Comparison of ENCODE assay signal across 10 cellular contexts in the genomic region with DNA sequence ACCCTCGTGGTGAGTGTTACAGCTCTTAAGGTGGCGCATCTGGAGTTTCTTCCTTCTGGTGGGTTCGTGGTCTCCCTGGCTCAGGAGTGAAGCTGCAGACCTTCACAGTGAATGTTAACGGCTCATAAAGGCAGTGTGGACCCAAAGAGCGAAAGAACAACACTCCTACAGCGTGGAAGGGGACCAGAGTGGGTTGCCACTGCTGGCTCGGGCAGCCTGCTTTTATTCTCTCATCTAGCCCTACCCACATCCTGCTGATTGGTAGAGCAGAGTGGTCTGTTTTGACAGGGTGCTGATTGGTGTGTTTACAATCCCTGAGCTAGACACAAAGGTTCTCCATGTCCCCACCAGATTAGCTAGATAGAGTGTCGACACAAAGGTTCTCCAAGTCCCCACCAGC. TPM values are rescaled to one million over a fixed set of nuclear protein-coding genes. Genes with fewer than 3 reads are reported as not detected.
DNase-seq lines count a peak whose midpoint lies in the region; ATAC-seq and TF ChIP-seq lines count a peak whose summit lies in the region.
"Not testable (repeated sequence)": the region's sequence is repeated elsewhere in the genome, so short reads cannot be mapped to it uniquely, and the experiment has no call there.
"Had no signal": no experiment of that assay in that cellular context is flagged by ENCODE, and none has a peak within 500 bp of the region (broad histone marks: within the 10 kb centered on the region; RNA-seq: fewer than 3 reads in every experiment).

No MANE protein-coding gene starts in this region.

- POLR2A ChIA-PET in activated CD8-positive, alpha-beta T cell treated with anti-CD3 and anti-CD28 coated beads for 36 hours (lab: Charles Lee), result interaction anchor here (0.8 to 2.6 kb wide), 2 partner anchors 33 to 158 kb away, joined by 3 to 13 read pairs; no protein-coding TSS in a partner anchor

- H3K9me3 ChIP-seq in CD4-positive, CD25-positive, alpha-beta regulatory T cell (ENCODE audit: control insufficient read depth in 2 of 2, low read length in 2 of 2), result not testable (repeated sequence)

- H3K4me1 Mint-ChIP-seq in CD4-positive, CD25-positive, alpha-beta regulatory T cell, result peaks cover 6 to 32% (median 16%) of the 10 kb centered on the region in 4 donors
- H3K4me1 Mint-ChIP-seq in IgD-negative memory B cell (peaks cover 10 to 13% (median 11%) of the 10 kb centered on the region in 3 donors), natural killer cell (peaks cover 21 to 28% of the 10 kb centered on the region in 2 donors)
- peaks cover 22% of the 10 kb centered on the region for H3K4me1 Mint-ChIP-seq in T-helper 2 cell treated with Interferon-gamma antibody and Interleukin-4, amounts not matched to agents 5 μg/mL and 100 μg/mL, for 36 hours (ENCODE audit: low read depth)
- peaks cover 21% of the 10 kb centered on the region for H3K4me1 Mint-ChIP-seq in activated CD8-positive, alpha-beta T cell treated with anti-CD3 and anti-CD28 coated beads for 36 hours (ENCODE audit: low read depth)
- peaks cover 22% of the 10 kb centered on the region for H3K4me1 Mint-ChIP-seq in activated naive CD4-positive, alpha-beta T cell treated with anti-CD3 and anti-CD28 coated beads, Interleukin-2, amount 50 U/mL, for 24 hours
- H3K4me1 Mint-ChIP-seq in effector memory CD8-positive, alpha-beta T cell (ENCODE audit: low read depth in 2 of 2), result peaks cover 12 to 23% of the 10 kb centered on the region in 2 donors

- peak in 1 of 3 donors; percentile 25 for DNase-seq in CD4-positive, CD25-positive, alpha-beta regulatory T cell
- not testable (repeated sequence) for DNase-seq in T-helper 2 cell treated with Interferon-gamma antibody and Interleukin-4, amounts not matched to agents 5 μg/mL and 100 μg/mL, for 36 hours (ENCODE audit: low spot score); effector memory CD8-positive, alpha-beta T cell; natural killer cell
- peak; percentile 23 for DNase-seq in activated CD8-positive, alpha-beta T cell treated with anti-CD3 and anti-CD28 coated beads for 36 hours

- TF ChIP-seq CTCF in activated CD8-positive, alpha-beta T cell treated with anti-CD3 and anti-CD28 coated beads for 36 hours (IDR thresholded peaks at IDR 0.05); natural killer cell (IDR thresholded peaks at IDR 0.05): not testable (repeated sequence)

- not testable (repeated sequence) for ATAC-seq in CD4-positive, CD25-positive, alpha-beta regulatory T cell (ENCODE audit: low read depth in 2 of 2); activated CD8-positive, alpha-beta T cell treated with anti-CD3 and anti-CD28 coated beads for 36 hours; effector memory CD8-positive, alpha-beta T cell (replicated peaks); natural killer cell

- H3K27me3 Mint-ChIP-seq in CD4-positive, CD25-positive, alpha-beta regulatory T cell; IgD-negative memory B cell; T-helper 2 cell treated with Interferon-gamma antibody and Interleukin-4, amounts not matched to agents 5 μg/mL and 100 μg/mL, for 36 hours (ENCODE audit: low read depth); activated CD8-positive, alpha-beta T cell treated with anti-CD3 and anti-CD28 coated beads for 36 hours; activated naive CD4-positive, alpha-beta T cell treated with anti-CD3 and anti-CD28 coated beads, Interleukin-2, amount 50 U/mL, for 24 hours; effector memory CD8-positive, alpha-beta T cell; natural killer cell (ENCODE audit: low read depth in 2 of 2): not testable (repeated sequence)

- not testable (repeated sequence) for H3K27me3 ChIP-seq in CD4-positive, CD25-positive, alpha-beta regulatory T cell (ENCODE audit: control insufficient read depth, insufficient read depth, low read length)

- H3K36me3 ChIP-seq in CD4-positive, CD25-positive, alpha-beta regulatory T cell (ENCODE audit: control insufficient read depth, insufficient read depth, low read length), result not testable (repeated sequence)

- peaks cover 27% of the 10 kb centered on the region for H3K4me1 ChIP-seq in CD4-positive, CD25-positive, alpha-beta regulatory T cell (ENCODE audit: control insufficient read depth, insufficient read depth, low read length, poor library complexity, severe bottlenecking)

- peak overlapping the region; percentile 57 to 92 (median 77) for H3K27ac Mint-ChIP-seq in CD4-positive, CD25-positive, alpha-beta regulatory T cell
- H3K27ac Mint-ChIP-seq in IgD-negative memory B cell, result peak overlapping the region in 2 of 3 donors; percentile 67 to 97
- peak overlapping the region; percentile 77 for H3K27ac Mint-ChIP-seq in T-helper 2 cell treated with Interferon-gamma antibody and Interleukin-4, amounts not matched to agents 5 μg/mL and 100 μg/mL, for 36 hours
- peak overlapping the region; percentile 80 for H3K27ac Mint-ChIP-seq in activated CD8-positive, alpha-beta T cell treated with anti-CD3 and anti-CD28 coated beads for 36 hours
- peak overlapping the region; percentile 79 for H3K27ac Mint-ChIP-seq in activated naive CD4-positive, alpha-beta T cell treated with anti-CD3 and anti-CD28 coated beads, Interleukin-2, amount 50 U/mL, for 24 hours
- peak overlapping the region in 1 of 2 donors; percentile 90 for H3K27ac Mint-ChIP-seq in effector memory CD8-positive, alpha-beta T cell
- peak overlapping the region; percentile 40 to 88 for H3K27ac Mint-ChIP-seq in natural killer cell

- H3K36me3 Mint-ChIP-seq in CD4-positive, CD25-positive, alpha-beta regulatory T cell; IgD-negative memory B cell; T-helper 2 cell treated with Interferon-gamma antibody and Interleukin-4, amounts not matched to agents 5 μg/mL and 100 μg/mL, for 36 hours (ENCODE audit: low read depth); activated CD8-positive, alpha-beta T cell treated with anti-CD3 and anti-CD28 coated beads for 36 hours (ENCODE audit: low read depth); activated naive CD4-positive, alpha-beta T cell treated with anti-CD3 and anti-CD28 coated beads, Interleukin-2, amount 50 U/mL, for 24 hours; effector memory CD8-positive, alpha-beta T cell (ENCODE audit: insufficient read depth); natural killer cell: not testable (repeated sequence)

- H3K27ac ChIP-seq in CD4-positive, CD25-positive, alpha-beta regulatory T cell (ENCODE audit: insufficient read depth, low read length, poor library complexity, severe bottlenecking), result not testable (repeated sequence)

- peak overlapping the region; percentile 67 to 95 (median 92) for H3K4me3 Mint-ChIP-seq in CD4-positive, CD25-positive, alpha-beta regulatory T cell
- peak overlapping the region in 3 of 4 donors; percentile 70 to 95 (median 85) for H3K4me3 Mint-ChIP-seq in IgD-negative memory B cell
- peak overlapping the region; percentile 70 for H3K4me3 Mint-ChIP-seq in T-helper 2 cell treated with Interferon-gamma antibody and Interleukin-4, amounts not matched to agents 5 μg/mL and 100 μg/mL, for 36 hours
- peak overlapping the region; percentile 22 for H3K4me3 Mint-ChIP-seq in activated CD8-positive, alpha-beta T cell treated with anti-CD3 and anti-CD28 coated beads for 36 hours
- H3K4me3 Mint-ChIP-seq in activated naive CD4-positive, alpha-beta T cell treated with anti-CD3 and anti-CD28 coated beads, Interleukin-2, amount 50 U/mL, for 24 hours, result peak overlapping the region; percentile 57
- H3K4me3 Mint-ChIP-seq in effector memory CD8-positive, alpha-beta T cell, result peak overlapping the region; percentile 10 to 13
- H3K4me3 Mint-ChIP-seq in natural killer cell, result peak overlapping the region; percentile 69

- CTCF ChIA-PET in activated CD8-positive, alpha-beta T cell treated with anti-CD3 and anti-CD28 coated beads for 36 hours (lab: Charles Lee), result interaction anchor here (1.8 to 5.4 kb wide), 6 partner anchors 9 to 148 kb away, joined by 5 to 36 read pairs (median 16); no protein-coding TSS in a partner anchor

- H3K9me3 Mint-ChIP-seq in CD4-positive, CD25-positive, alpha-beta regulatory T cell; IgD-negative memory B cell; T-helper 2 cell treated with Interferon-gamma antibody and Interleukin-4, amounts not matched to agents 5 μg/mL and 100 μg/mL, for 36 hours; activated CD8-positive, alpha-beta T cell treated with anti-CD3 and anti-CD28 coated beads for 36 hours; activated naive CD4-positive, alpha-beta T cell treated with anti-CD3 and anti-CD28 coated beads, Interleukin-2, amount 50 U/mL, for 24 hours; effector memory CD8-positive, alpha-beta T cell; natural killer cell: not testable (repeated sequence)

- not testable (repeated sequence) for H3K4me3 ChIP-seq in CD4-positive, CD25-positive, alpha-beta regulatory T cell (ENCODE audit: low read depth, low read length)

- intact Hi-C loops in activated CD8-positive, alpha-beta T cell treated with anti-CD3 and anti-CD28 coated beads for 36 hours (cut with micrococcal nuclease), result loop anchor here (5.0 kb wide), 1 partner anchor 48 kb away; no protein-coding TSS in a partner anchor
- intact Hi-C loops in natural killer cell (cut with micrococcal nuclease), result not testable (repeated sequence)

RNA-seq across cellular contexts. Expression of a gene that starts 1.6 kb away (rescaled TPM):
- total RNA-seq in CD4-positive, CD25-positive, alpha-beta regulatory T cell, result 9.6 TPM
- polyA plus RNA-seq in CD4-positive, CD25-positive, alpha-beta regulatory T cell, result 10 to 100 TPM in 2 of 4 donors, 1 to 10 TPM in 2; 9.3 to 13.6 (median 9.9) TPM
- polyA plus RNA-seq in IgD-negative memory B cell, result 3.8 TPM
- total RNA-seq in activated CD8-positive, alpha-beta T cell treated with anti-CD3 and anti-CD28 coated beads for 36 hours, result 10 to 100 TPM; 80.4 to 86.7 TPM
- 10 to 100 TPM; 11.5 to 16.9 (median 15.4) TPM for total RNA-seq in natural killer cell

RNA-seq across cellular contexts. Expression of a gene that starts 24.6 kb away (rescaled TPM):
- total RNA-seq in CD4-positive, CD25-positive, alpha-beta regulatory T cell, result not detected
- not detected for polyA plus RNA-seq in CD4-positive, CD25-positive, alpha-beta regulatory T cell
- polyA plus RNA-seq in IgD-negative memory B cell, result not detected
- total RNA-seq in activated CD8-positive, alpha-beta T cell treated with anti-CD3 and anti-CD28 coated beads for 36 hours, result under 1 TPM in 1 of 2 experiments, not detected in 1; 0.29 TPM
- not detected for total RNA-seq in natural killer cell
- total RNA-seq: frontal cortex, HT-29, liver had no signal

RNA-seq across cellular contexts. Expression of a gene that starts 29.4 kb away (rescaled TPM):
- total RNA-seq in CD4-positive, CD25-positive, alpha-beta regulatory T cell, result 3.7 TPM
- polyA plus RNA-seq in CD4-positive, CD25-positive, alpha-beta regulatory T cell, result under 1 TPM; 0.22 to 0.25 (median 0.22) TPM
- polyA plus RNA-seq in IgD-negative memory B cell, result not detected
- under 1 TPM; 0.83 to 0.99 TPM for total RNA-seq in activated CD8-positive, alpha-beta T cell treated with anti-CD3 and anti-CD28 coated beads for 36 hours
- total RNA-seq in natural killer cell, result 1 to 10 TPM; 1.1 to 2.0 (median 1.7) TPM
- total RNA-seq: frontal cortex had no signal

Comparison
In these comparisons a context has a peak if more than half of its experiments do, and no peak if none do; other contexts are left out.
1. H3K4me3 Mint-ChIP-seq: peak in every context shown above with its lines; median percentile 92 in CD4-positive, CD25-positive, alpha-beta regulatory T cell; 85 in IgD-negative memory B cell; 70 in T-helper 2 cell treated with Interferon-gamma antibody and Interleukin-4, amounts not matched to agents 5 μg/mL and 100 μg/mL, for 36 hours; 69 in natural killer cell; 57 in activated naive CD4-positive, alpha-beta T cell treated with anti-CD3 and anti-CD28 coated beads, Interleukin-2, amount 50 U/mL, for 24 hours; 22 in activated CD8-positive, alpha-beta T cell treated with anti-CD3 and anti-CD28 coated beads for 36 hours; 12 in effector memory CD8-positive, alpha-beta T cell.